In genomic region chr16:29842732-29843346, GRCh38 we compare ENCODE assay signal across 16 cellular contexts. TPM values are rescaled to one million over a fixed set of nuclear protein-coding genes. Genes with fewer than 3 reads are reported as not detected.
DNase-seq lines count a peak whose midpoint lies in the region; ATAC-seq and TF ChIP-seq lines count a peak whose summit lies in the region.
"Had no signal": no experiment of that assay in that cellular context is flagged by ENCODE, and none has a peak within 500 bp of the region (broad histone marks: within the 10 kb centered on the region; RNA-seq: fewer than 3 reads in every experiment).

No MANE protein-coding gene starts in this region.

- no peaks in the 10 kb centered on the region for H3K4me1 ChIP-seq in H9 (ENCODE audit: insufficient read depth, low read length)
- H3K4me1 ChIP-seq in osteoblast (ENCODE audit: insufficient read depth, low read length), result no peaks in the 10 kb centered on the region
- H3K4me1 ChIP-seq: uterus had no signal

- no peak overlapping the region for H3K4me3 Mint-ChIP-seq in activated naive CD4-positive, alpha-beta T cell treated with anti-CD3 and anti-CD28 coated beads for 36 hours
- no peak overlapping the region for H3K4me3 Mint-ChIP-seq in H9

- DNase-seq in activated naive CD4-positive, alpha-beta T cell treated with anti-CD3 and anti-CD28 coated beads for 36 hours, result no peak
- no peak for DNase-seq in activated naive CD4-positive, alpha-beta T cell treated with anti-CD3 and anti-CD28 coated beads, Interleukin-2, amount 50 U/mL, for 16 hours
- DNase-seq in H9 (no peak), osteoblast (ENCODE audit: insufficient read length, low spot score, missing footprints) (peak; percentile 37), cerebellar nuclear complex (lab: John Stamatoyannopoulos, UW) (no peak), left ventricle myocardium superior (no peak), NCI-H2227 (lab: John Stamatoyannopoulos, UW; ENCODE audit: unreplicated experiment) (no peak)
- no peak for DNase-seq in activated naive CD4-positive, alpha-beta T cell treated with anti-CD3 and anti-CD28 coated beads, Interleukin-2, amount 50 U/mL, for 72 hours (ENCODE audit: low spot score in 2 of 2)
- DNase-seq: activated gamma-delta T cell treated with Interleukin-2 at 50 U/mL for 16 hours; central memory CD4-positive, alpha-beta T cell; foreskin fibroblast; left ventricle myocardium inferior; NCI-H2029; NCI-H510A treated with DMSO at 0.1 percent for 48 hours; PC-3; uterus had no signal

- peak overlapping the region; percentile 41 for H3K27ac Mint-ChIP-seq in activated naive CD4-positive, alpha-beta T cell treated with anti-CD3 and anti-CD28 coated beads for 36 hours
- H3K27ac Mint-ChIP-seq in H9, result no peak overlapping the region; a peak in 1 of 7 replicates
- peak overlapping the region in 1 of 2 donors; percentile 66 for H3K27ac Mint-ChIP-seq in activated naive CD4-positive, alpha-beta T cell treated with anti-CD3 and anti-CD28 coated beads, Interleukin-2, amount 50 U/mL, for 72 hours

- no peak overlapping the region for H3K4me3 ChIP-seq in osteoblast (ENCODE audit: insufficient read depth, low read length)
- H3K4me3 ChIP-seq: left ventricle myocardium inferior, uterus had no signal

- no peak overlapping the region for H3K23ac ChIP-seq in H9 (ENCODE audit: insufficient read length, low read depth, low read length)

- no peak overlapping the region for H4K5ac ChIP-seq in H9 (ENCODE audit: insufficient read length, low read depth, low read length)

- H3K27me3 ChIP-seq in H9 (ENCODE audit: insufficient read depth, low read length), result no peaks in the 10 kb centered on the region
- H3K27me3 ChIP-seq in osteoblast (ENCODE audit: insufficient read depth, low read length), result no peaks in the 10 kb centered on the region
- H3K27me3 ChIP-seq: uterus had no signal

- H3K27me3 Mint-ChIP-seq in activated naive CD4-positive, alpha-beta T cell treated with anti-CD3 and anti-CD28 coated beads for 36 hours (ENCODE audit: low read depth), result no peaks in the 10 kb centered on the region
- no peaks in the 10 kb centered on the region for H3K27me3 Mint-ChIP-seq in H9 (ENCODE audit: low read depth)

- no peak overlapping the region for H3K9ac ChIP-seq in H9 (ENCODE audit: extremely low read depth, insufficient read length, low read length)

- H2AFZ ChIP-seq in H9 (ENCODE audit: low read length), result no peak overlapping the region
- H2AFZ ChIP-seq in osteoblast (ENCODE audit: low read length), result no peak overlapping the region

- no peaks in the 10 kb centered on the region for H3K23me2 ChIP-seq in H9 (ENCODE audit: insufficient read length, low read depth, low read length, poor library complexity, severe bottlenecking)

- H3K36me3 ChIP-seq in osteoblast (ENCODE audit: insufficient read depth, low read length), result peaks cover 87% of the 10 kb centered on the region
- H3K36me3 ChIP-seq: uterus had no signal

- no peaks in the 10 kb centered on the region for H3K79me1 ChIP-seq in H9 (ENCODE audit: insufficient read depth, low read depth, low read length, poor library complexity, severe bottlenecking)

- H3K9me3 ChIP-seq in H9 (ENCODE audit: control insufficient read depth, low read depth, low read length) (no peaks in the 10 kb centered on the region), osteoblast (ENCODE audit: low read depth, low read length) (no peaks in the 10 kb centered on the region)
- H3K9me3 ChIP-seq: left ventricle myocardium inferior, uterus had no signal

- ATAC-seq in activated naive CD4-positive, alpha-beta T cell treated with anti-CD3 and anti-CD28 coated beads, Interleukin-2, amount 50 U/mL, for 72 hours, result peak; percentile 29 to 46
- ATAC-seq in left ventricle myocardium superior, result no peak
- ATAC-seq: PC-3 had no signal

- H2BK12ac ChIP-seq in H9 (ENCODE audit: insufficient read length, low read depth, low read length), result no peak overlapping the region

- H3K4me2 ChIP-seq in H9 (ENCODE audit: insufficient read depth, insufficient read length, low read length) (no peak overlapping the region), osteoblast (ENCODE audit: insufficient read depth, low read length) (no peak overlapping the region)

- H3K9me3 Mint-ChIP-seq in activated naive CD4-positive, alpha-beta T cell treated with anti-CD3 and anti-CD28 coated beads for 36 hours, result no peaks in the 10 kb centered on the region
- H3K9me3 Mint-ChIP-seq in H9, result no peaks in the 10 kb centered on the region
- H3K9me3 Mint-ChIP-seq in activated naive CD4-positive, alpha-beta T cell treated with anti-CD3 and anti-CD28 coated beads, Interleukin-2, amount 50 U/mL, for 72 hours, result no peaks in the 10 kb centered on the region

- H2BK20ac ChIP-seq in H9 (ENCODE audit: low read depth, low read length, poor library complexity, severe bottlenecking), result no peak overlapping the region

- H2BK120ac ChIP-seq in H9 (ENCODE audit: low read depth, low read length, poor library complexity, severe bottlenecking), result no peak overlapping the region

- peaks cover 2% of the 10 kb centered on the region for H3K4me1 Mint-ChIP-seq in activated naive CD4-positive, alpha-beta T cell treated with anti-CD3 and anti-CD28 coated beads for 36 hours (ENCODE audit: low read depth)
- H3K4me1 Mint-ChIP-seq in H9, result no peaks in the 10 kb centered on the region

- H4K8ac ChIP-seq in H9 (replicated peaks; ENCODE audit: insufficient read length, low read depth, low read length), result no peak overlapping the region

- H2BK15ac ChIP-seq in H9 (ENCODE audit: low read depth, low read length), result no peak overlapping the region

- H3K27ac ChIP-seq in H9 (ENCODE audit: insufficient read length, low read depth, low read length) (no peak overlapping the region), osteoblast (ENCODE audit: low read depth, low read length) (no peak overlapping the region)
- H3K27ac ChIP-seq: left ventricle myocardium inferior, uterus had no signal

- peaks cover 8% of the 10 kb centered on the region for H3K36me3 Mint-ChIP-seq in activated naive CD4-positive, alpha-beta T cell treated with anti-CD3 and anti-CD28 coated beads for 36 hours (ENCODE audit: low read depth)
- peaks cover 0 to 5% (median 0%) of the 10 kb centered on the region in 3 experiments; a peak in 2 of 7 replicates for H3K36me3 Mint-ChIP-seq in H9 (ENCODE audit: insufficient read depth in 1 of 3, low read depth in 3 of 3)
- H3K36me3 Mint-ChIP-seq in activated naive CD4-positive, alpha-beta T cell treated with anti-CD3 and anti-CD28 coated beads, Interleukin-2, amount 50 U/mL, for 72 hours, result peaks cover 4 to 12% of the 10 kb centered on the region in 2 donors

- H4K91ac ChIP-seq in H9 (ENCODE audit: insufficient read length, low read depth, low read length), result no peak overlapping the region

- no peak overlapping the region for H3K4ac ChIP-seq in H9 (ENCODE audit: low read depth, low read length)

- WGBS in H9 (ENCODE audit: extremely low coverage, insufficient read length, low lambda C conversion rate), result no CpG with 5 or more reads among the region's 9 CpGs

- TF ChIP-seq CTCF in H9 (conservative IDR thresholded peaks at IDR 0.05), result peak; percentile 29; the same call in 2 of the 3 replicates
- TF ChIP-seq CTCF in osteoblast (IDR thresholded peaks at IDR 0.05; ENCODE audit: extremely low read depth, low read depth, low read length), result peak; percentile 10

- no peaks in the 10 kb centered on the region for H3K79me2 ChIP-seq in H9 (ENCODE audit: insufficient read depth, low read length)
- H3K79me2 ChIP-seq in osteoblast (ENCODE audit: insufficient read depth, low read length), result no peaks in the 10 kb centered on the region

- no peak overlapping the region for H3K14ac ChIP-seq in H9 (ENCODE audit: insufficient read depth, low read length)

- CTCF ChIA-PET in activated naive CD4-positive, alpha-beta T cell treated with anti-CD3 and anti-CD28 coated beads for 36 hours (lab: Charles Lee), result interaction anchor here (0.8 to 1.1 kb wide), 4 partner anchors 13 to 142 kb away, joined by 3 to 5 read pairs (median 3); partner anchors contain the start of gene PAGR1

- intact Hi-C loops in activated naive CD4-positive, alpha-beta T cell treated with anti-CD3 and anti-CD28 coated beads for 36 hours (cut with micrococcal nuclease), result no loop called here
- intact Hi-C loops in left ventricle myocardium superior (cut with micrococcal nuclease), result no loop called here

- H2AK5ac ChIP-seq in H9 (ENCODE audit: insufficient read length, low read length), result no peak overlapping the region

- no peak overlapping the region for H3T11ph ChIP-seq in H9 (ENCODE audit: low read length)

- no peaks in the 10 kb centered on the region for H4K20me1 ChIP-seq in H9 (ENCODE audit: control insufficient read depth, insufficient read depth, insufficient read length)
- H4K20me1 ChIP-seq in osteoblast (ENCODE audit: insufficient read depth, low read length), result peaks cover 10% of the 10 kb centered on the region

- no peak overlapping the region for H3K56ac ChIP-seq in H9 (ENCODE audit: insufficient read length, low read depth, low read length)

- H2BK5ac ChIP-seq in H9 (ENCODE audit: insufficient read length, low read length), result no peak overlapping the region

- H3K18ac ChIP-seq in H9 (ENCODE audit: insufficient read length, low read depth, low read length), result no peak overlapping the region

RNA-seq across cellular contexts. Expression of gene CDIPT, which starts 20.2 kb away (rescaled TPM):
- total RNA-seq in activated naive CD4-positive, alpha-beta T cell treated with anti-CD3 and anti-CD28 coated beads for 36 hours, result 10 to 100 TPM; 29.0 to 31.0 TPM
- total RNA-seq in H9 (2021) (70.0 and 70.6 TPM in 2 replicates), osteoblast (105 and 107 TPM in 2 replicates), left ventricle myocardium superior (65.8 TPM)
- total RNA-seq in activated naive CD4-positive, alpha-beta T cell treated with anti-CD3 and anti-CD28 coated beads, Interleukin-2, amount 50 U/mL, for 72 hours, result 10 to 100 TPM; 39.4 to 40.6 TPM

RNA-seq across cellular contexts. Expression of gene MVP, which starts 22.6 kb away (rescaled TPM):
- 10 to 100 TPM; 84.1 to 86.9 TPM for total RNA-seq in activated naive CD4-positive, alpha-beta T cell treated with anti-CD3 and anti-CD28 coated beads for 36 hours
- total RNA-seq in H9 (2021) (2.5 and 3.1 TPM in 2 replicates), osteoblast (273 and 274 TPM in 2 replicates), left ventricle myocardium superior (47.0 TPM)
- total RNA-seq in activated naive CD4-positive, alpha-beta T cell treated with anti-CD3 and anti-CD28 coated beads, Interleukin-2, amount 50 U/mL, for 72 hours, result 100 to 1,000 TPM in 1 of 2 donors, 10 to 100 TPM in 1; 77.6 to 168 TPM

RNA-seq across cellular contexts. Expression of gene PAGR1, which starts 26.9 kb away (rescaled TPM):
- 10 to 100 TPM; 16.9 to 19.3 TPM for total RNA-seq in activated naive CD4-positive, alpha-beta T cell treated with anti-CD3 and anti-CD28 coated beads for 36 hours
- total RNA-seq in H9 (2021) (65.3 and 67.8 TPM in 2 replicates), osteoblast (16.8 and 19.9 TPM in 2 replicates), left ventricle myocardium superior (16.2 TPM)
- 10 to 100 TPM; 20.2 to 40.0 TPM for total RNA-seq in activated naive CD4-positive, alpha-beta T cell treated with anti-CD3 and anti-CD28 coated beads, Interleukin-2, amount 50 U/mL, for 72 hours

RNA-seq across cellular contexts. Expression of gene PRRT2, which starts 30.8 kb away (rescaled TPM):
- total RNA-seq in activated naive CD4-positive, alpha-beta T cell treated with anti-CD3 and anti-CD28 coated beads for 36 hours, result under 1 TPM; 0.83 to 0.94 TPM
- 10.7 and 14.6 TPM in 2 replicates for total RNA-seq in H9 (2021)
- total RNA-seq in activated naive CD4-positive, alpha-beta T cell treated with anti-CD3 and anti-CD28 coated beads, Interleukin-2, amount 50 U/mL, for 72 hours, result 1 to 10 TPM; 1.4 to 5.9 TPM
- 1.4 and 4.1 TPM in 2 replicates for total RNA-seq in osteoblast
- total RNA-seq in left ventricle myocardium superior, result 3.1 TPM

RNA-seq across cellular contexts. Expression of gene MAZ, which starts 36.5 kb away (rescaled TPM):
- 100 to 1,000 TPM; 290 to 330 TPM for total RNA-seq in activated naive CD4-positive, alpha-beta T cell treated with anti-CD3 and anti-CD28 coated beads for 36 hours
- 412 and 414 TPM in 2 replicates for total RNA-seq in H9 (2021)
- total RNA-seq in activated naive CD4-positive, alpha-beta T cell treated with anti-CD3 and anti-CD28 coated beads, Interleukin-2, amount 50 U/mL, for 72 hours, result 100 to 1,000 TPM; 285 to 386 TPM
- 221 and 267 TPM in 2 replicates for total RNA-seq in osteoblast
- 101 TPM for total RNA-seq in left ventricle myocardium superior

Comparison
In these comparisons a context has a peak if more than half of its experiments do, and no peak if none do; other contexts are left out.
1. RNA of gene MVP, which starts 22.6 kb away (total RNA-seq): 273 to 274 TPM in osteoblast, 77.6 to 168 TPM in activated naive CD4-positive, alpha-beta T cell treated with anti-CD3 and anti-CD28 coated beads, Interleukin-2, amount 50 U/mL, for 72 hours, 84.1 to 86.9 TPM in activated naive CD4-positive, alpha-beta T cell treated with anti-CD3 and anti-CD28 coated beads for 36 hours and 47.0 TPM in left ventricle myocardium superior (single experiment); 2.5 to 3.1 TPM in H9; every median in the first group is over 10 times any median in the second.